ENCODE assay signal across 8 cellular contexts in genomic region chr2:203718087-203718486, GRCh38. TPM values are rescaled to one million over a fixed set of nuclear protein-coding genes. Genes with fewer than 3 reads are reported as not detected.
DNase-seq lines count a peak whose midpoint lies in the region; ATAC-seq and TF ChIP-seq lines count a peak whose summit lies in the region.

No MANE protein-coding gene starts in this region.

- DNase-seq in CMK (ENCODE audit: low read depth) (peak; percentile 90), HT1080 (ENCODE audit: low read depth) (peak; percentile 83), hepatic stellate cell (ENCODE audit: low spot score) (no peak), SHP77 (lab: John Stamatoyannopoulos, UW) (no peak), esophagus squamous epithelium (lab: John Stamatoyannopoulos, UW) (no peak)
- peak; percentile 14 for DNase-seq in stimulated activated CD8-positive, alpha-beta memory T cell treated with anti-CD3 and anti-CD28 coated beads, Interleukin-12 subunit alpha, Interleukin-12 subunit beta, amount 100 ng/mL, for 4 hours (ENCODE audit: low read depth)

- WGBS in esophagus squamous epithelium, 2 donors, result 55 to 83% methylated on average over 1 to 2 of the region's 3 CpGs

- peaks cover 83% of the 10 kb centered on the region for H3K4me1 Mint-ChIP-seq in activated T-helper 17 cell treated with anti-CD3 and anti-CD28 coated beads, Interleukin-2, amount 50 U/mL, for 72 hours

- peak overlapping the region; percentile 97 for H3K4me3 Mint-ChIP-seq in activated T-helper 17 cell treated with anti-CD3 and anti-CD28 coated beads, Interleukin-2, amount 50 U/mL, for 72 hours

- peaks cover 100% of the 10 kb centered on the region for H3K36me3 Mint-ChIP-seq in activated T-helper 17 cell treated with anti-CD3 and anti-CD28 coated beads, Interleukin-2, amount 50 U/mL, for 72 hours (ENCODE audit: low read depth)

- H3K4me1 ChIP-seq in esophagus squamous epithelium, result peaks cover 0 to 4% (median 0%) of the 10 kb centered on the region in 3 donors

- TF ChIP-seq POLR2A in esophagus squamous epithelium (IDR thresholded peaks at IDR 0.05), result no peak

- intact Hi-C loops in esophagus squamous epithelium (cut with DNase I), result no loop called here

- H3K9me3 Mint-ChIP-seq in activated T-helper 17 cell treated with anti-CD3 and anti-CD28 coated beads, Interleukin-2, amount 50 U/mL, for 72 hours, result peaks cover 5% of the 10 kb centered on the region

- H3K9me3 ChIP-seq in esophagus squamous epithelium, result no peaks in the 10 kb centered on the region

- ATAC-seq in GM21423 (IDR thresholded peaks at IDR 0.05; ENCODE audit: unreplicated experiment), result peak; percentile 96
- peak; percentile 71 for ATAC-seq in activated T-helper 17 cell treated with anti-CD3 and anti-CD28 coated beads, Interleukin-2, amount 50 U/mL, for 72 hours (replicated peaks)

- peak overlapping the region; percentile 97 for H3K27ac Mint-ChIP-seq in activated T-helper 17 cell treated with anti-CD3 and anti-CD28 coated beads, Interleukin-2, amount 50 U/mL, for 72 hours

- H3K27me3 Mint-ChIP-seq in activated T-helper 17 cell treated with anti-CD3 and anti-CD28 coated beads, Interleukin-2, amount 50 U/mL, for 72 hours, result no peaks in the 10 kb centered on the region

- no peak for TF ChIP-seq CTCF in esophagus squamous epithelium (IDR thresholded peaks at IDR 0.05)

- no peak overlapping the region for H3K4me3 ChIP-seq in esophagus squamous epithelium

- H3K27ac ChIP-seq in esophagus squamous epithelium, result no peak overlapping the region

- H3K36me3 ChIP-seq in esophagus squamous epithelium, result no peaks in the 10 kb centered on the region

- no peaks in the 10 kb centered on the region for H3K27me3 ChIP-seq in esophagus squamous epithelium

RNA-seq across cellular contexts. Expression of gene CD28, which starts 11.6 kb away (rescaled TPM):
- 0.03 TPM in 1 of 2 replicates, not detected in the other for total RNA-seq in HT1080 (2014; rRNA removed; shearing (Covaris generic))
- polyA plus RNA-seq in HT1080 (2015; cell fraction: cytosol; rRNA removed), result 0.06 and 0.26 TPM in 2 replicates
- 0.06 TPM in 1 of 2 replicates, not detected in the other for polyA plus RNA-seq in HT1080 (2015; cell fraction: nucleus; rRNA removed)
- 100 to 1,000 TPM; 242 to 382 TPM for total RNA-seq in activated T-helper 17 cell treated with anti-CD3 and anti-CD28 coated beads, Interleukin-2, amount 50 U/mL, for 72 hours
- total RNA-seq in esophagus squamous epithelium, result 1 to 10 TPM in 1 of 4 donors, under 1 TPM in 3; 0.42 to 1.3 (median 0.63) TPM

Comparison
In these comparisons a context has a peak if more than half of its experiments do, and no peak if none do; other contexts are left out.
1. DNase-seq: peak in CMK (single experiment), HT1080 (single experiment) and stimulated activated CD8-positive, alpha-beta memory T cell treated with anti-CD3 and anti-CD28 coated beads, Interleukin-12 subunit alpha, Interleukin-12 subunit beta, amount 100 ng/mL, for 4 hours (single experiment); none in hepatic stellate cell (single experiment), SHP77 (0 of 2) and esophagus squamous epithelium (single experiment).
2. RNA of gene CD28, which starts 11.6 kb away (total RNA-seq): 242 to 382 TPM in activated T-helper 17 cell treated with anti-CD3 and anti-CD28 coated beads, Interleukin-2, amount 50 U/mL, for 72 hours; 0.42 to 1.3 TPM in esophagus squamous epithelium and 0.03 TPM in HT1080; every median in the first group is over 100 times any median in the second.